ENCODE assay signal across 1 cellular context in genomic region chr16:70746040-70746707, GRCh38.
TF ChIP-seq lines count a peak whose summit lies in the region.

No MANE protein-coding gene starts in this region.

TF ChIP-seq in K562, 482 proteins besides CTCF, POLR2A, EP300 and RAD21 (continued from another document and continues in another):
- TF ChIP-seq SRSF3 (IDR thresholded peaks at IDR 0.05; ENCODE audit: insufficient read depth, low read length) (peak; percentile 35; the same call in 1 of the 2 replicates), MYNN (IDR thresholded peaks at IDR 0.05) (0 out of 2 replicates have a peak, but pooled peaks have one; percentile 13), MYNN (CRISPR knock-in tag; IDR thresholded peaks at IDR 0.05) (no peak), ATF2 (CRISPR knock-in tag; IDR thresholded peaks at IDR 0.05) (no peak), ZNF507 (tag; conservative IDR thresholded peaks at IDR 0.05) (no peak), TAF15 (IDR thresholded peaks at IDR 0.05; ENCODE audit: low read depth, low read length) (no peak), ELK1 (CRISPR knock-in tag; IDR thresholded peaks at IDR 0.05) (no peak), ZNF592 (IDR thresholded peaks at IDR 0.05) (peak; percentile 41), PCBP1 (IDR thresholded peaks at IDR 0.05; ENCODE audit: low read depth, low read length, poor library complexity, severe bottlenecking) (no peak), ARID2 (IDR thresholded peaks at IDR 0.05) (no peak), RBM39 (optimal IDR thresholded peaks at IDR 0.05; ENCODE audit: low read depth, low read length) (no peak), ARID4B (CRISPR knock-in tag; IDR thresholded peaks at IDR 0.05) (no peak), VEZF1 (CRISPR knock-in tag; IDR thresholded peaks at IDR 0.05) (no peak), RREB1 (CRISPR knock-in tag; IDR thresholded peaks at IDR 0.05) (no peak), ASH1L (IDR thresholded peaks at IDR 0.05; ENCODE audit: borderline replicate concordance, low read depth, partially characterized antibody) (no peak), HNRNPH1 (optimal IDR thresholded peaks at IDR 0.05; ENCODE audit: low read depth, low read length) (no peak), MECOM (CRISPR knock-in tag; IDR thresholded peaks at IDR 0.05) (no peak), MTA2 (IDR thresholded peaks at IDR 0.05; ENCODE audit: low read depth) (no peak), ZNF668 (CRISPR knock-in tag; IDR thresholded peaks at IDR 0.05) (no peak), MYBL2 (IDR thresholded peaks at IDR 0.05; ENCODE audit: low read depth) (no peak), MYBL2 (CRISPR knock-in tag; IDR thresholded peaks at IDR 0.05; ENCODE audit: borderline replicate concordance) (no peak), CREBBP (IDR thresholded peaks at IDR 0.05; ENCODE audit: low read depth, low read length) (no peak), NR2F6 (CRISPR knock-in tag; IDR thresholded peaks at IDR 0.05) (no peak), ETV6 (IDR thresholded peaks at IDR 0.05; ENCODE audit: borderline replicate concordance in 1 of 2, low read depth in 2 of 2, low read length in 1 of 2) (no peak), ETV6 (CRISPR knock-in tag; IDR thresholded peaks at IDR 0.05; ENCODE audit: borderline replicate concordance) (no peak), SRSF7 (optimal IDR thresholded peaks at IDR 0.05; ENCODE audit: low read depth, low read length) (no peak), ZFP30 (CRISPR knock-in tag; IDR thresholded peaks at IDR 0.05; ENCODE audit: borderline replicate concordance) (no peak), FOXK2 (conservative IDR thresholded peaks at IDR 0.05 in 1 of 2, IDR thresholded peaks at IDR 0.05 in 1 of 2; ENCODE audit: low read depth in 2 of 2) (no peak), NCOA2 (IDR thresholded peaks at IDR 0.05; ENCODE audit: partially characterized antibody in 2 of 2) (no peak), EP400 (IDR thresholded peaks at IDR 0.05) (no peak), MYC (IDR thresholded peaks at IDR 0.05; ENCODE audit: low read depth, low read length) (no peak), MYC (CRISPR knock-in tag; IDR thresholded peaks at IDR 0.05; ENCODE audit: borderline replicate concordance, low read depth) (0 out of 2 replicates have a peak, but pooled peaks have one; percentile 45), CXXC5 (CRISPR knock-in tag; IDR thresholded peaks at IDR 0.05) (no peak; the same call in 1 of the 2 replicates), ARID3A (IDR thresholded peaks at IDR 0.05; ENCODE audit: borderline replicate concordance, low read depth, low read length) (no peak), SAFB (IDR thresholded peaks at IDR 0.05; ENCODE audit: borderline replicate concordance, low read depth, low read length) (no peak), MTF1 (CRISPR knock-in tag; IDR thresholded peaks at IDR 0.05; ENCODE audit: borderline replicate concordance) (no peak), ZNF586 (CRISPR knock-in tag; conservative IDR thresholded peaks at IDR 0.05) (no peak), BRD9 (IDR thresholded peaks at IDR 0.05; ENCODE audit: low read depth, partially characterized antibody) (no peak), ZNF707 (CRISPR knock-in tag; conservative IDR thresholded peaks at IDR 0.05) (no peak), ZNF57 (CRISPR knock-in tag; IDR thresholded peaks at IDR 0.05) (no peak), NCOA6 (IDR thresholded peaks at IDR 0.05) (no peak), RCOR1 (IDR thresholded peaks at IDR 0.05; ENCODE audit: borderline replicate concordance in 1 of 2, low read depth in 2 of 2, low read length in 2 of 2) (no peak), GTF2F1 (IDR thresholded peaks at IDR 0.05; ENCODE audit: low read depth, low read length) (no peak), ZNF124 (CRISPR knock-in tag; IDR thresholded peaks at IDR 0.05) (no peak), ZKSCAN1 (IDR thresholded peaks at IDR 0.05; ENCODE audit: low read depth, low read length) (no peak), CBFA2T2 (conservative IDR thresholded peaks at IDR 0.05) (peak; percentile 32), ILF3 (IDR thresholded peaks at IDR 0.05; ENCODE audit: borderline replicate concordance) (no peak), RBM14 (IDR thresholded peaks at IDR 0.05; ENCODE audit: borderline replicate concordance, insufficient read depth, low read depth, low read length) (no peak), IFI16 (CRISPR knock-in tag; IDR thresholded peaks at IDR 0.05) (no peak)
